10 cellular contexts compared by ENCODE assay signal in genomic region chr5:80569086-80569960, GRCh38. TPM values are rescaled to one million over a fixed set of nuclear protein-coding genes. Genes with fewer than 3 reads are reported as not detected.
DNase-seq lines count a peak whose midpoint lies in the region; ATAC-seq, FAIRE-seq and TF ChIP-seq lines count a peak whose summit lies in the region.
"Had no signal": no experiment of that assay in that cellular context is flagged by ENCODE, and none has a peak within 500 bp of the region (broad histone marks: within the 10 kb centered on the region; RNA-seq: fewer than 3 reads in every experiment).

No MANE protein-coding gene starts in this region.

- H2BK20ac ChIP-seq in H1 (ENCODE audit: low read length), result no peak overlapping the region

- no peaks in the 10 kb centered on the region for H3K79me1 ChIP-seq in H1 (ENCODE audit: low read depth, low read length)

- no peak for TF ChIP-seq RAD21 in H1 (IDR thresholded peaks at IDR 0.05 in 1 of 2, conservative IDR thresholded peaks at IDR 0.05 in 1 of 2; ENCODE audit: low read depth in 2 of 2, low read length in 2 of 2)

- no peak overlapping the region for H2BK5ac ChIP-seq in H1 (ENCODE audit: low read depth, low read length)

- TF ChIP-seq EP300 in H1 (IDR thresholded peaks at IDR 0.05; ENCODE audit: borderline replicate concordance in 1 of 2, low read depth in 2 of 2, low read length in 2 of 2), result no peak

- H3K9me3 ChIP-seq in HUES48 (ENCODE audit: control insufficient read depth, insufficient read depth, low read length) (no peaks in the 10 kb centered on the region), H1 (ENCODE audit: insufficient read depth in 2 of 2, low read depth in 1 of 2, low read length in 1 of 2) (no peaks in the 10 kb centered on the region), neural progenitor cell (ENCODE audit: low read depth) (no peaks in the 10 kb centered on the region)
- H3K9me3 ChIP-seq in CD8-positive, alpha-beta memory T cell (ENCODE audit: low read length), result no peaks in the 10 kb centered on the region

- peak overlapping the region; percentile 90 to 93 for H3K4me2 ChIP-seq in H1 (ENCODE audit: insufficient read depth in 1 of 2, low read depth in 2 of 2, low read length in 2 of 2)
- H3K4me2 ChIP-seq in neural progenitor cell, result peak overlapping the region; percentile 94

- H3K9ac ChIP-seq in HUES48 (ENCODE audit: low read depth, low read length), result no peak overlapping the region; the same call in 1 of the 2 replicates
- no peak overlapping the region; a peak in 1 of 7 replicates for H3K9ac ChIP-seq in H1 (replicated peaks in 1 of 4; ENCODE audit: extremely low read depth in 1 of 4, low read depth in 3 of 4, low read length in 3 of 4)
- H3K9ac ChIP-seq in neural progenitor cell, result no peak overlapping the region

- peaks cover 8% of the 10 kb centered on the region for H3K4me1 Mint-ChIP-seq in neural progenitor cell
- peaks cover 6 to 8% (median 7%) of the 10 kb centered on the region in 3 donors for H3K4me1 Mint-ChIP-seq in CD8-positive, alpha-beta memory T cell

- H3K79me2 ChIP-seq in H1 (ENCODE audit: control insufficient read depth in 1 of 2, insufficient read depth in 2 of 2, low read length in 2 of 2), result no peaks in the 10 kb centered on the region
- no peaks in the 10 kb centered on the region for H3K79me2 ChIP-seq in neural progenitor cell (ENCODE audit: low read depth)

- no peak overlapping the region for H3K18ac ChIP-seq in H1 (ENCODE audit: extremely low read depth, low read length)

- CTCF ChIA-PET in H1 (lab: Charles Lee; ENCODE audit: partially characterized antibody), result interaction anchor here (0.6 to 2.0 kb wide), 11 partner anchors 10 to 397 kb away, joined by 3 to 8 read pairs (median 3); no protein-coding TSS in a partner anchor
- CTCF ChIA-PET in CD8-positive, alpha-beta memory T cell (lab: Charles Lee), result no interaction called here

- H3K36me3 ChIP-seq in HUES48 (ENCODE audit: control insufficient read depth, insufficient read depth, low read length), result no peaks in the 10 kb centered on the region
- no peaks in the 10 kb centered on the region for H3K36me3 ChIP-seq in H1 (ENCODE audit: control insufficient read depth in 2 of 4, insufficient read depth in 4 of 4, low read length in 3 of 4)
- no peaks in the 10 kb centered on the region for H3K36me3 ChIP-seq in neural progenitor cell
- H3K36me3 ChIP-seq in CD8-positive, alpha-beta memory T cell (ENCODE audit: insufficient read depth, low read length), result no peaks in the 10 kb centered on the region

- H3K14ac ChIP-seq in H1 (ENCODE audit: insufficient read length), result no peak overlapping the region

- DNase-seq in D341Med (ENCODE audit: low spot score) (peak; percentile 58), H1 (ENCODE audit: low read depth in 1 of 2, low spot score in 2 of 2) (peak in 1 of 2 experiments; percentile 77), neural progenitor cell (ENCODE audit: low spot score) (peak; percentile 58), NCI-H2107 (lab: John Stamatoyannopoulos, UW) (no peak), DMS114 treated with DMSO at 0.1 percent for 48 hours (lab: John Stamatoyannopoulos, UW; ENCODE audit: unreplicated experiment) (no peak)
- no peak for DNase-seq in CD8-positive, alpha-beta memory T cell
- DNase-seq: activated effector memory CD4-positive, alpha-beta T cell treated with anti-CD3 and anti-CD28 coated beads, Interleukin-2, amount 50 U/mL, for 16 hours; NCI-H226 had no signal

- H4K5ac ChIP-seq in H1 (ENCODE audit: insufficient read length, low read depth, low read length), result no peak overlapping the region

- no peak for TF ChIP-seq POLR2A in H1 (IDR thresholded peaks at IDR 0.05; ENCODE audit: control extremely low read depth in 1 of 2, low read depth in 2 of 2, low read length in 2 of 2)

- H2BK15ac ChIP-seq in H1 (ENCODE audit: low read length), result no peak overlapping the region

- no peak overlapping the region for H2AK5ac ChIP-seq in H1 (ENCODE audit: low read depth, low read length)

- peak overlapping the region; percentile 91 for H3K4me3 Mint-ChIP-seq in neural progenitor cell
- no peak overlapping the region for H3K4me3 Mint-ChIP-seq in CD8-positive, alpha-beta memory T cell

- H4K91ac ChIP-seq in H1 (replicated peaks; ENCODE audit: insufficient read length, low read length), result no peak overlapping the region

- no peak overlapping the region for H3K27ac ChIP-seq in HUES48 (ENCODE audit: low read depth, low read length)
- no peak overlapping the region for H3K27ac ChIP-seq in H1 (ENCODE audit: low read depth, low read length)
- no peak overlapping the region for H3K27ac ChIP-seq in neural progenitor cell
- no peak overlapping the region for H3K27ac ChIP-seq in CD8-positive, alpha-beta memory T cell (ENCODE audit: low read depth, low read length)

- H4K20me1 ChIP-seq in H1 (replicated peaks in 1 of 2; ENCODE audit: control insufficient read depth in 1 of 2, insufficient read depth in 2 of 2, low read length in 2 of 2), result no peaks in the 10 kb centered on the region
- no peaks in the 10 kb centered on the region for H4K20me1 ChIP-seq in neural progenitor cell (ENCODE audit: low read depth)

- FAIRE-seq in H1 (lab: Jason Lieb, UNC), result no peak

- H3K4me1 ChIP-seq in HUES48 (ENCODE audit: control insufficient read depth, insufficient read depth, low read length) (no peaks in the 10 kb centered on the region; the same call in 1 of the 2 replicates), H1 (replicated peaks in 1 of 4; ENCODE audit: control insufficient read depth in 3 of 4, insufficient read depth in 4 of 4, low read length in 3 of 4) (peaks cover 0 to 4% (median 0%) of the 10 kb centered on the region in 4 experiments; a peak in 2 of 7 replicates), neural progenitor cell (peaks cover 4% of the 10 kb centered on the region)
- H3K4me1 ChIP-seq in CD8-positive, alpha-beta memory T cell (ENCODE audit: insufficient read depth, low read length), result no peaks in the 10 kb centered on the region

- no peak overlapping the region for H3K4ac ChIP-seq in H1 (replicated peaks; ENCODE audit: insufficient read length, low read depth, low read length)

- H3K4me3 ChIP-seq in HUES48 (ENCODE audit: low read depth, low read length) (peak overlapping the region; percentile 54), H1 (ENCODE audit: extremely low read depth in 1 of 4, insufficient read depth in 2 of 4, low read depth in 3 of 4, low read length in 4 of 4) (peak overlapping the region; percentile 36 to 77 (median 50)), neural progenitor cell (peak overlapping the region; percentile 58)
- no peak overlapping the region for H3K4me3 ChIP-seq in CD8-positive, alpha-beta memory T cell (ENCODE audit: low read length)

- TF ChIP-seq CTCF in H1 (IDR thresholded peaks at IDR 0.05; ENCODE audit: control extremely low read depth in 1 of 3, insufficient read depth in 1 of 3, low read depth in 1 of 3, low read length in 3 of 3) (no peak), neural progenitor cell (IDR thresholded peaks at IDR 0.05) (no peak)

- H3F3A ChIP-seq in neural progenitor cell (ENCODE audit: low read depth), result peaks cover 20% of the 10 kb centered on the region

- H3K9me3 Mint-ChIP-seq in neural progenitor cell, result peaks cover 5% of the 10 kb centered on the region
- peaks cover 0 to 2% (median 0%) of the 10 kb centered on the region in 5 donors for H3K9me3 Mint-ChIP-seq in CD8-positive, alpha-beta memory T cell

- peaks cover 13% of the 10 kb centered on the region; the same call in 1 of the 2 replicates for H3K23me2 ChIP-seq in H1 (ENCODE audit: low read depth, low read length)

- H2BK12ac ChIP-seq in H1 (ENCODE audit: low read depth, low read length), result peak overlapping the region; percentile 55; the same call in 1 of the 2 replicates

- H3K36me3 Mint-ChIP-seq in neural progenitor cell, result peaks cover 2% of the 10 kb centered on the region
- no peaks in the 10 kb centered on the region for H3K36me3 Mint-ChIP-seq in CD8-positive, alpha-beta memory T cell

- no peak overlapping the region for H2BK120ac ChIP-seq in H1 (replicated peaks; ENCODE audit: low read depth, low read length)

- H4K8ac ChIP-seq in H1 (ENCODE audit: extremely low read depth, insufficient read depth, low read length), result peak overlapping the region; percentile 83

- no peak overlapping the region for H3K56ac ChIP-seq in H1 (replicated peaks; ENCODE audit: insufficient read length, low read depth, low read length)

- no peak overlapping the region for H3K27ac Mint-ChIP-seq in neural progenitor cell
- H3K27ac Mint-ChIP-seq in CD8-positive, alpha-beta memory T cell, result no peak overlapping the region

- ATAC-seq in HG02623 (IDR thresholded peaks at IDR 0.05; ENCODE audit: unreplicated experiment), result no peak

- POLR2A ChIA-PET in H1 (lab: Charles Lee; ENCODE audit: partially characterized antibody), result interaction anchor here (0.6 to 1.7 kb wide), 10 partner anchors 8 to 315 kb away, joined by 3 to 7 read pairs (median 3); partner anchors contain the start of genes FAM151B and MSH3
- POLR2A ChIA-PET in CD8-positive, alpha-beta memory T cell (lab: Charles Lee), result no interaction called here

- H3K23ac ChIP-seq in H1 (ENCODE audit: insufficient read length), result no peak overlapping the region

- 3% methylated on average over 40 of the region's 89 CpGs; no CpG with 5 or more reads in 1 of the 2 experiments for WGBS in H1 (ENCODE audit: extremely low coverage in 1 of 2, insufficient coverage in 1 of 2, insufficient read length in 1 of 2, insufficient replicate concordance in 2 of 2, low coverage in 1 of 2, low lambda C conversion rate in 2 of 2, missing lambda C conversion rate in 1 of 2), 2 experiments

- peak overlapping the region; percentile 76; the same call in 1 of the 2 replicates for H2AFZ ChIP-seq in H1 (ENCODE audit: low read length)
- H2AFZ ChIP-seq in neural progenitor cell (replicated peaks), result peak overlapping the region; percentile 96

- H3K27me3 ChIP-seq in HUES48 (ENCODE audit: control insufficient read depth, insufficient read depth, low read length) (peaks cover 75% of the 10 kb centered on the region), H1 (replicated peaks in 1 of 4; ENCODE audit: control insufficient read depth in 3 of 4, extremely low read depth in 1 of 4, insufficient read depth in 3 of 4, low read length in 3 of 4) (peaks cover 16 to 32% (median 25%) of the 10 kb centered on the region in 4 experiments), neural progenitor cell (peaks cover 81% of the 10 kb centered on the region)
- peaks cover 16% of the 10 kb centered on the region for H3K27me3 ChIP-seq in CD8-positive, alpha-beta memory T cell (ENCODE audit: insufficient read depth, low read length, poor library complexity, severe bottlenecking)

- peaks cover 45% of the 10 kb centered on the region for H3K27me3 Mint-ChIP-seq in neural progenitor cell (ENCODE audit: insufficient read depth, low read depth)
- peaks cover 39 to 70% of the 10 kb centered on the region in 2 donors for H3K27me3 Mint-ChIP-seq in CD8-positive, alpha-beta memory T cell

RNA-seq across cellular contexts. Expression of gene ANKRD34B, which starts 0.8 kb away (rescaled TPM):
- total RNA-seq in H1 (2021; fragmentation: NEBNext Ultra II Directional; extraction: Animal tissue kit (Norgen Biotek cat#: 25700)), result 5.3 and 6.3 TPM in 2 replicates
- 0.91 and 1.5 TPM in 2 replicates for polyA plus RNA-seq in H1 (2011; rRNA removed)
- 2.4 TPM for polyA plus RNA-seq in H1 (2011; cell fraction: cytosol; rRNA removed)
- 2.6 TPM for polyA plus RNA-seq in H1 (2011; cell fraction: nucleus; rRNA removed)
- 1.6 to 3.2 TPM (median 2.4 TPM) in 4 replicates for polyA plus RNA-seq in H1 (2012, experiment 1 of 2)
- polyA plus RNA-seq in H1 (2012, experiment 2 of 2), result 0.34 TPM
- polyA plus RNA-seq in H1 (2013, experiment 1 of 2), result 2.9 TPM
- polyA plus RNA-seq in H1 (2013, experiment 2 of 2), result 2.5 TPM
- polyA minus RNA-seq in H1 (2011; rRNA and poly(A)+ RNA removed), result 2.3 and 3.0 TPM in 2 replicates
- 1.6 TPM for polyA minus RNA-seq in H1 (2011; cell fraction: cytosol; rRNA and poly(A)+ RNA removed)
- 4.8 TPM for polyA minus RNA-seq in H1 (2011; cell fraction: nucleus; rRNA and poly(A)+ RNA removed)
- total RNA-seq in neural progenitor cell (ENCODE audit: low replicate concordance), result 0.77 and 2.5 TPM in 2 replicates
- total RNA-seq in CD8-positive, alpha-beta memory T cell, result not detected
- not detected for polyA plus RNA-seq in CD8-positive, alpha-beta memory T cell

Comparison
In these comparisons a context has a peak if more than half of its experiments do, and no peak if none do; other contexts are left out.
1. DNase-seq: peak in D341Med (single experiment) and neural progenitor cell (single experiment); none in NCI-H2107 (single experiment), CD8-positive, alpha-beta memory T cell (0 of 5) and DMS114 treated with DMSO at 0.1 percent for 48 hours (single experiment).